1 cellular context compared by ENCODE assay signal in genomic region chr7:44105832-44106231, GRCh38.
TF ChIP-seq lines count a peak whose summit lies in the region.

No MANE protein-coding gene starts in this region.

TF ChIP-seq in GM12878, 131 proteins besides CTCF, POLR2A, EP300 and RAD21:
- TF ChIP-seq SPI1 (IDR thresholded peaks at IDR 0.05; ENCODE audit: borderline replicate concordance, insufficient read depth, low read depth, low read length) (peak; percentile 36; the same call in 1 of the 2 replicates), E2F4 (IDR thresholded peaks at IDR 0.05; ENCODE audit: low read depth, low read length) (no peak)
